In the genomic region with DNA sequence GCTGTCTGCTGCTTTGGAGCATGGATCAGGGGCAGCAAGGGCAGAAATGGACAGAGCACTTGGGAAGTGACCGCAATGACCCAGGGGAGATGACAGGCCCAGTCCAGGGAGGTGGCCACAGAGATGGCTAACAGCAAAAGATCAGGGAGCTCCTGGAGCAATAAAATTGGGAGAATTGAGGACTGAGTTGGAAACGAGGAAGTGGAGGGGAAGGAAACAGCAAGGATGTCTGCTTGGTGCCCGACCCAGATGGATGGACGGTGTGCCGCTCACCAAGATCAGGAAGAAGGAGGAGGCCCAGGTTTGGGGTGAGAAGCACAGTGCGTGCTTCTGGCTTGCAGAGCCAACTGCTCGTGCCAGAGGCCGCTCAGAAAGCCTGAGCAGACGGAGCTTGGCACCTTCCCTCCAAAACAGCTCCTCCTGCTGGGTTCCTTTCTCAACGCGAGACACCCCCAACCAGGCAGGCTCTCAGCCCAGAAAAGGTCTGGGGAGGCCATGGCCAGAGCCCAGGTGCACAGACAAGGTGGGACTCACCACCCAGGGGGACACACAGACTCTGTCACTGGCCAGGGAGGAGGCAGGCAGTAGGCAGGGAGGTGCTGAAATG, we compare ENCODE assay signal across 9 cellular contexts. TPM values are rescaled to one million over a fixed set of nuclear protein-coding genes. Genes with fewer than 3 reads are reported as not detected.
A peak's percentile ranks its signal among the peaks of the same experiment; 100 is the strongest.
DNase-seq lines count a peak whose midpoint lies in the region; ATAC-seq and TF ChIP-seq lines count a peak whose summit lies in the region.
"Had no signal": no experiment of that assay in that cellular context is flagged by ENCODE, and none has a peak within 500 bp of the region (broad histone marks: within the 10 kb centered on the region; RNA-seq: fewer than 3 reads in every experiment).

No MANE protein-coding gene starts in this region.

- H3K27me3 ChIP-seq in BLaER1 treated with 17β-estradiol and CSF1 and Interleukin-3, amounts not matched to agents 10 nM and 100 nM, result peaks cover 0 to 10% (median 0%) of the 10 kb centered on the region in 11 experiments; a peak in 1 of 22 replicates
- H3K27me3 ChIP-seq in hepatocyte, result no peaks in the 10 kb centered on the region

- H3K4me1 Mint-ChIP-seq in activated naive CD8-positive, alpha-beta T cell treated with anti-CD3 and anti-CD28 coated beads, Interleukin-2, amount 10 ng/mL, durations not matched to agents 7 days and 5 days, result peaks cover 22% of the 10 kb centered on the region

- H3K27ac Mint-ChIP-seq in activated naive CD8-positive, alpha-beta T cell treated with anti-CD3 and anti-CD28 coated beads, Interleukin-2, amount 10 ng/mL, durations not matched to agents 7 days and 5 days, result peak overlapping the region; percentile 73

- POLR2A ChIA-PET in activated naive CD8-positive, alpha-beta T cell treated with anti-CD3 and anti-CD28 coated beads, Interleukin-2, amount 10 ng/mL, durations not matched to agents 7 days and 5 days (lab: Charles Lee), result interaction anchor here (1.0 to 1.5 kb wide), 2 partner anchors 10 to 12 kb away, joined by 5 to 6 read pairs; no protein-coding TSS in a partner anchor

- no peaks in the 10 kb centered on the region for H3K36me3 ChIP-seq in BLaER1 treated with 17β-estradiol and CSF1 and Interleukin-3, amounts not matched to agents 10 nM and 100 nM
- no peaks in the 10 kb centered on the region for H3K36me3 ChIP-seq in hepatocyte (replicated peaks; ENCODE audit: insufficient read depth, low read depth)

- H3K4me3 ChIP-seq in BLaER1 treated with 17β-estradiol and CSF1 and Interleukin-3, amounts not matched to agents 10 nM and 100 nM, result no peak overlapping the region
- no peak overlapping the region for H3K4me3 ChIP-seq in hepatocyte

- H3K79me2 ChIP-seq in hepatocyte, result no peaks in the 10 kb centered on the region

- H3K27ac ChIP-seq in BLaER1 treated with 17β-estradiol and CSF1 and Interleukin-3, amounts not matched to agents 10 nM and 100 nM, result no peak overlapping the region
- H3K27ac ChIP-seq in hepatocyte, result no peak overlapping the region

- H3K9me2 ChIP-seq in hepatocyte (replicated peaks; ENCODE audit: insufficient read depth), result no peaks in the 10 kb centered on the region

- WGBS in hepatocyte (ENCODE audit: low lambda C conversion rate, missing lambda C conversion rate), result 71% methylated on average over 10 of the region's 11 CpGs

- TF ChIP-seq CTCF in hepatocyte (IDR thresholded peaks at IDR 0.05; ENCODE audit: poor library complexity), result peak; percentile 27

- H3K9me3 ChIP-seq in BLaER1 treated with 17β-estradiol and CSF1 and Interleukin-3, amounts not matched to agents 10 nM and 100 nM (replicated peaks in 1 of 11), result no peaks in the 10 kb centered on the region
- no peaks in the 10 kb centered on the region for H3K9me3 ChIP-seq in hepatocyte (ENCODE audit: low read depth)

- H4K20me1 ChIP-seq in BLaER1 treated with 17β-estradiol and CSF1 and Interleukin-3, amounts not matched to agents 10 nM and 100 nM, result no peaks in the 10 kb centered on the region; a peak in 2 of 22 replicates
- H4K20me1 ChIP-seq in hepatocyte (ENCODE audit: insufficient read depth, poor library complexity, severe bottlenecking), result no peaks in the 10 kb centered on the region

- H3K4me2 ChIP-seq in BLaER1 treated with 17β-estradiol and CSF1 and Interleukin-3, amounts not matched to agents 10 nM and 100 nM, result peak overlapping the region; percentile 13 to 70 (median 46); a peak in 21 of 22 replicates
- H3K4me2 ChIP-seq in hepatocyte, result no peak overlapping the region

- H3K4me1 ChIP-seq in BLaER1 treated with 17β-estradiol and CSF1 and Interleukin-3, amounts not matched to agents 10 nM and 100 nM, result peaks cover 23 to 67% (median 59%) of the 10 kb centered on the region in 10 experiments
- peaks cover 13% of the 10 kb centered on the region for H3K4me1 ChIP-seq in hepatocyte (ENCODE audit: insufficient read depth)

- H3K9me3 Mint-ChIP-seq in activated naive CD8-positive, alpha-beta T cell treated with anti-CD3 and anti-CD28 coated beads, Interleukin-2, amount 10 ng/mL, durations not matched to agents 7 days and 5 days, result no peaks in the 10 kb centered on the region

- H3K9ac ChIP-seq in BLaER1 treated with 17β-estradiol and CSF1 and Interleukin-3, amounts not matched to agents 10 nM and 100 nM, result 0 out of 22 replicates have a peak overlapping the region, but pooled peaks of 2 of the 11 experiments have one; percentile 9 to 11

- DNase-seq in HCEC 1CT (peak; percentile 12), hepatocyte (ENCODE audit: low spot score) (peak; percentile 40), NCI-H226 (no peak), NCI-H526 (lab: John Stamatoyannopoulos, UW) (no peak)
- DNase-seq in activated naive CD8-positive, alpha-beta T cell treated with anti-CD3 and anti-CD28 coated beads, Interleukin-2, amount 10 ng/mL, durations not matched to agents 7 days and 5 days, result no peak
- no peak for DNase-seq in activated CD8-positive, alpha-beta memory T cell treated with anti-CD3 and anti-CD28 coated beads for 24 hours
- DNase-seq in effector CD4-positive, alpha-beta T cell, result no peak
- DNase-seq: SW 1271 had no signal

- H3K27me3 Mint-ChIP-seq in activated naive CD8-positive, alpha-beta T cell treated with anti-CD3 and anti-CD28 coated beads, Interleukin-2, amount 10 ng/mL, durations not matched to agents 7 days and 5 days, result no peaks in the 10 kb centered on the region

- no peak overlapping the region for H3K4me3 Mint-ChIP-seq in activated naive CD8-positive, alpha-beta T cell treated with anti-CD3 and anti-CD28 coated beads, Interleukin-2, amount 10 ng/mL, durations not matched to agents 7 days and 5 days

- peak; percentile 43 for ATAC-seq in activated naive CD8-positive, alpha-beta T cell treated with anti-CD3 and anti-CD28 coated beads, Interleukin-2, amount 10 ng/mL, durations not matched to agents 7 days and 5 days (ENCODE audit: low read depth)

- H3K36me3 Mint-ChIP-seq in activated naive CD8-positive, alpha-beta T cell treated with anti-CD3 and anti-CD28 coated beads, Interleukin-2, amount 10 ng/mL, durations not matched to agents 7 days and 5 days, result no peaks in the 10 kb centered on the region

- no peak overlapping the region for H2AFZ ChIP-seq in hepatocyte

RNA-seq across cellular contexts. Expression of gene SLC34A1, which starts 1.7 kb away (rescaled TPM):
- 1 to 10 TPM; 1.9 to 2.1 TPM for total RNA-seq in activated naive CD8-positive, alpha-beta T cell treated with anti-CD3 and anti-CD28 coated beads, Interleukin-2, amount 10 ng/mL, durations not matched to agents 7 days and 5 days
- 0.12 TPM in 1 of 2 replicates, not detected in the other for total RNA-seq in hepatocyte
- polyA plus RNA-seq in hepatocyte, result 0.33 TPM in 1 of 2 replicates, not detected in the other

RNA-seq across cellular contexts. Expression of gene PFN3, which starts 17.9 kb away (rescaled TPM):
- not detected for total RNA-seq in activated naive CD8-positive, alpha-beta T cell treated with anti-CD3 and anti-CD28 coated beads, Interleukin-2, amount 10 ng/mL, durations not matched to agents 7 days and 5 days
- not detected in 2 replicates for total RNA-seq in hepatocyte
- polyA plus RNA-seq in hepatocyte, result not detected in 2 replicates

RNA-seq across cellular contexts. Expression of gene RGS14, which starts 24.8 kb away (rescaled TPM):
- 100 to 1,000 TPM; 113 to 124 TPM for total RNA-seq in activated naive CD8-positive, alpha-beta T cell treated with anti-CD3 and anti-CD28 coated beads, Interleukin-2, amount 10 ng/mL, durations not matched to agents 7 days and 5 days
- 26.1 and 36.5 TPM in 2 replicates for total RNA-seq in hepatocyte
- 30.7 and 37.0 TPM in 2 replicates for polyA plus RNA-seq in hepatocyte

RNA-seq across cellular contexts. Expression of gene F12, which starts 26.8 kb away (rescaled TPM):
- total RNA-seq in activated naive CD8-positive, alpha-beta T cell treated with anti-CD3 and anti-CD28 coated beads, Interleukin-2, amount 10 ng/mL, durations not matched to agents 7 days and 5 days, result 1 to 10 TPM; 2.2 to 2.8 TPM
- 16.5 and 18.2 TPM in 2 replicates for total RNA-seq in hepatocyte
- polyA plus RNA-seq in hepatocyte, result 46.6 and 49.8 TPM in 2 replicates

RNA-seq across cellular contexts. Expression of gene LMAN2, which starts 31.1 kb away (rescaled TPM):
- total RNA-seq in activated naive CD8-positive, alpha-beta T cell treated with anti-CD3 and anti-CD28 coated beads, Interleukin-2, amount 10 ng/mL, durations not matched to agents 7 days and 5 days, result 100 to 1,000 TPM; 110 to 116 TPM
- total RNA-seq in hepatocyte, result 357 and 366 TPM in 2 replicates
- polyA plus RNA-seq in hepatocyte, result 381 and 391 TPM in 2 replicates

Comparison
In these comparisons a context has a peak if more than half of its experiments do, and no peak if none do; other contexts are left out.
1. DNase-seq: peak in HCEC 1CT (single experiment) and hepatocyte (single experiment); none in activated naive CD8-positive, alpha-beta T cell treated with anti-CD3 and anti-CD28 coated beads, Interleukin-2, amount 10 ng/mL, durations not matched to agents 7 days and 5 days (single experiment), activated CD8-positive, alpha-beta memory T cell treated with anti-CD3 and anti-CD28 coated beads for 24 hours (single experiment), NCI-H226 (single experiment), NCI-H526 (0 of 2) and effector CD4-positive, alpha-beta T cell (single experiment).